19 cellular contexts compared by ENCODE assay signal in genomic region chr18:27954226-27954625, GRCh38.
DNase-seq lines count a peak whose midpoint lies in the region; ATAC-seq, FAIRE-seq and TF ChIP-seq lines count a peak whose summit lies in the region.
"Had no signal": no experiment of that assay in that cellular context is flagged by ENCODE, and none has a peak within 500 bp of the region (broad histone marks: within the 10 kb centered on the region; RNA-seq: fewer than 3 reads in every experiment).

No MANE protein-coding gene starts in this region.

- 93% methylated on average over 3 of the region's 3 CpGs for WGBS in mammary epithelial cell (ENCODE audit: low coverage, missing lambda C conversion rate)
- WGBS in HepG2 (ENCODE audit: low lambda C conversion rate): 100% methylated on average over 3 of the region's 3 CpGs

- BruUV-seq in mammary epithelial cell (replicated peaks; lab: Mats Ljungman, UMichigan) (no TSS peak), HepG2 (replicated peaks; lab: Mats Ljungman, UMichigan) (no TSS peak)

- POLR2A ChIA-PET in HepG2 (lab: Yijun Ruan, JAX): no interaction called here

- no peaks in the 10 kb centered on the region for H3K9me3 ChIP-seq in mammary epithelial cell (replicated peaks; ENCODE audit: insufficient read depth, low read length)
- H3K9me3 ChIP-seq in left lung: no peaks in the 10 kb centered on the region
- H3K9me3 ChIP-seq in T-helper 17 cell (ENCODE audit: control insufficient read depth, low read length, poor library complexity, severe bottlenecking): no peaks in the 10 kb centered on the region
- no peaks in the 10 kb centered on the region for H3K9me3 ChIP-seq in HepG2 (ENCODE audit: low read length)
- H3K9me3 ChIP-seq: psoas muscle, vagina had no signal

- in situ Hi-C loops in mammary epithelial cell (cut with MboI; ENCODE audit: low sequenced_read_pairs in 2 of 2): no loop called here
- in situ Hi-C loops in HepG2 (cut with HindIII; ENCODE audit: extremely low pct_ligation_motif_present, low pct_unique_long_range_greater_than_20kb): no loop called here

- dilution Hi-C loops in mammary epithelial cell (cut with HindIII; ENCODE audit: low sequenced_read_pairs): no loop called here

- no peaks in the 10 kb centered on the region for H3K27me3 ChIP-seq in mammary epithelial cell (ENCODE audit: insufficient read depth, low read length)
- H3K27me3 ChIP-seq in left lung: no peaks in the 10 kb centered on the region
- H3K27me3 ChIP-seq in HepG2 (ENCODE audit: control insufficient read depth in 1 of 2, insufficient read depth in 2 of 2, low read length in 2 of 2): no peaks in the 10 kb centered on the region
- H3K27me3 ChIP-seq: foreskin keratinocyte, vagina had no signal

- no peaks in the 10 kb centered on the region for H3K36me3 ChIP-seq in mammary epithelial cell (ENCODE audit: insufficient read depth, low read length)
- no peaks in the 10 kb centered on the region for H3K36me3 ChIP-seq in left lung
- H3K36me3 ChIP-seq in HepG2 (replicated peaks in 1 of 2; ENCODE audit: control insufficient read depth in 1 of 2, insufficient read depth in 2 of 2, low read length in 2 of 2): peaks cover 6 to 9% of the 10 kb centered on the region in 2 experiments; a peak in 3 of 5 replicates
- H3K36me3 ChIP-seq: vagina had no signal

- DNase-seq in AG20443 (ENCODE audit: low spot score): peak; percentile 11
- peak; percentile 79 for DNase-seq in MV-4-11 (lab: John Stamatoyannopoulos, UW)
- peak; percentile 45 for DNase-seq in mammary epithelial cell
- DNase-seq in left lung: no peak
- no peak for DNase-seq in stimulated activated naive CD8-positive, alpha-beta T cell treated with anti-CD3 and anti-CD28 coated beads, Interleukin-15, Interleukin-2, amounts not matched to agents 100 U/mL and 50 U/mL, for 24 hours
- no peak for DNase-seq in GM19238 (ENCODE audit: insufficient read length, low spot score)
- no peak for DNase-seq in T-helper 17 cell
- DNase-seq in HepG2 (ENCODE audit: low spot score): no peak
- DNase-seq: activated CD4-positive, alpha-beta memory T cell treated with anti-CD3 and anti-CD28 coated beads, Interleukin-2, amount 10 ng/mL, durations not matched to agents 7 days and 5 days; activated gamma-delta T cell; DMS153; foreskin keratinocyte; NCI-H345; psoas muscle; T-helper 9 cell had no signal

- H3K27ac ChIP-seq in mammary epithelial cell (ENCODE audit: insufficient read depth, low read depth, low read length) (no peak overlapping the region), left lung (no peak overlapping the region), HepG2 (ENCODE audit: extremely low read length, insufficient read depth, low read length) (no peak overlapping the region)
- H3K27ac ChIP-seq: foreskin keratinocyte, psoas muscle, RWPE1, vagina had no signal

- FAIRE-seq in HepG2 (lab: Jason Lieb, UNC): no peak
- FAIRE-seq: colon, GM12891 had no signal

- no peak overlapping the region for H2AFZ ChIP-seq in mammary epithelial cell (ENCODE audit: low read depth, low read length)
- H2AFZ ChIP-seq in HepG2 (ENCODE audit: low read length): no peak overlapping the region

- TF ChIP-seq RAD21 in HepG2 (CRISPR knock-in tag; IDR thresholded peaks at IDR 0.05): no peak

- no peak overlapping the region for H3K27ac Mint-ChIP-seq in T-helper 17 cell
- H3K27ac Mint-ChIP-seq: activated CD4-positive, alpha-beta memory T cell treated with anti-CD3 and anti-CD28 coated beads, Interleukin-2, amount 10 ng/mL, durations not matched to agents 7 days and 5 days had no signal

- no peak for TF ChIP-seq EP300 in HepG2 (IDR thresholded peaks at IDR 0.05; ENCODE audit: low read depth in 2 of 2, low read length in 2 of 2)
- no peak for TF ChIP-seq EP300 in HepG2 (CRISPR knock-in tag; IDR thresholded peaks at IDR 0.05; ENCODE audit: borderline replicate concordance)

- no peak overlapping the region for H3K4me3 Mint-ChIP-seq in T-helper 17 cell
- H3K4me3 Mint-ChIP-seq: activated CD4-positive, alpha-beta memory T cell treated with anti-CD3 and anti-CD28 coated beads, Interleukin-2, amount 10 ng/mL, durations not matched to agents 7 days and 5 days had no signal

- H4K20me1 ChIP-seq in mammary epithelial cell (ENCODE audit: insufficient read depth, low read length): no peaks in the 10 kb centered on the region
- no peaks in the 10 kb centered on the region for H4K20me1 ChIP-seq in HepG2 (ENCODE audit: insufficient read depth, low read length)

- ATAC-seq in left lung: peak; percentile 42
- ATAC-seq in stimulated activated naive CD8-positive, alpha-beta T cell treated with anti-CD3 and anti-CD28 coated beads, Interleukin-15, Interleukin-2, amounts not matched to agents 100 U/mL and 50 U/mL, for 24 hours: no peak
- ATAC-seq in T-helper 17 cell: no peak
- ATAC-seq in HepG2: no peak
- ATAC-seq: foreskin keratinocyte, psoas muscle had no signal

- no peak for TF ChIP-seq POLR2A in HepG2 (IDR thresholded peaks at IDR 0.05; ENCODE audit: insufficient read depth in 1 of 2, low read depth in 2 of 2, low read length in 2 of 2)

- H3K4me1 ChIP-seq in mammary epithelial cell (ENCODE audit: insufficient read depth, low read length): no peaks in the 10 kb centered on the region
- no peaks in the 10 kb centered on the region for H3K4me1 ChIP-seq in left lung
- no peaks in the 10 kb centered on the region for H3K4me1 ChIP-seq in HepG2 (ENCODE audit: insufficient read depth, low read length)
- H3K4me1 ChIP-seq: foreskin keratinocyte, psoas muscle, vagina had no signal

- H3K4me2 ChIP-seq in mammary epithelial cell (ENCODE audit: insufficient read depth, low read depth, low read length) (no peak overlapping the region), HepG2 (ENCODE audit: low read depth, low read length) (no peak overlapping the region)

- no peaks in the 10 kb centered on the region for H3K27me3 Mint-ChIP-seq in T-helper 17 cell
- H3K27me3 Mint-ChIP-seq: activated CD4-positive, alpha-beta memory T cell treated with anti-CD3 and anti-CD28 coated beads, Interleukin-2, amount 10 ng/mL, durations not matched to agents 7 days and 5 days had no signal

- no peaks in the 10 kb centered on the region for H3K79me2 ChIP-seq in mammary epithelial cell (ENCODE audit: insufficient read depth, low read length)
- no peaks in the 10 kb centered on the region for H3K79me2 ChIP-seq in HepG2 (ENCODE audit: insufficient read depth, low read length)

- H3K4me3 ChIP-seq in mammary epithelial cell (replicated peaks in 1 of 3; ENCODE audit: insufficient read depth in 1 of 3, low read depth in 2 of 3, low read length in 3 of 3) (no peak overlapping the region), left lung (no peak overlapping the region), HepG2 (replicated peaks in 1 of 3; ENCODE audit: insufficient read depth in 1 of 3, low read depth in 2 of 3, low read length in 3 of 3) (no peak overlapping the region)
- H3K4me3 ChIP-seq: psoas muscle, vagina had no signal

- no peak overlapping the region for H3K9ac ChIP-seq in mammary epithelial cell (ENCODE audit: insufficient read depth, low read length)
- H3K9ac ChIP-seq in HepG2 (ENCODE audit: insufficient read depth, low read depth, low read length): no peak overlapping the region

- CTCF ChIA-PET in mammary epithelial cell (lab: Charles Lee; ENCODE audit: low non-redundant PET) (interaction anchor here (0.6 kb wide), 1 partner anchor 345 kb away, joined by 4 read pairs; no protein-coding TSS in a partner anchor), HepG2 (lab: Yijun Ruan, JAX; ENCODE audit: low intra/inter-chr PET ratio, low total read pairs) (no interaction called here)

- intact Hi-C loops in mammary epithelial cell (cut with micrococcal nuclease): no loop called here
- intact Hi-C loops in left lung (cut with DNase I): no loop called here
- intact Hi-C loops in HepG2 (cut with micrococcal nuclease; ENCODE audit: unreplicated experiment): no loop called here

- TF ChIP-seq CTCF in mammary epithelial cell (conservative IDR thresholded peaks at IDR 0.05 in 1 of 2, IDR thresholded peaks at IDR 0.05 in 1 of 2; ENCODE audit: extremely low read depth in 1 of 2, insufficient read depth in 1 of 2, low read depth in 1 of 2, low read length in 2 of 2) (no peak), left lung (IDR thresholded peaks at IDR 0.05) (no peak), HepG2 (CRISPR knock-in tag; IDR thresholded peaks at IDR 0.05) (no peak)

- H3K4me1 Mint-ChIP-seq in T-helper 17 cell: no peaks in the 10 kb centered on the region
- H3K4me1 Mint-ChIP-seq: activated CD4-positive, alpha-beta memory T cell treated with anti-CD3 and anti-CD28 coated beads, Interleukin-2, amount 10 ng/mL, durations not matched to agents 7 days and 5 days had no signal

- no peaks in the 10 kb centered on the region for H3K36me3 Mint-ChIP-seq in T-helper 17 cell (ENCODE audit: low read depth)

TF ChIP-seq in HepG2, 621 proteins besides CTCF, POLR2A, EP300 and RAD21 (continues in another document):
- TF ChIP-seq ZNF331 (CRISPR knock-in tag; IDR thresholded peaks at IDR 0.05): no peak
- TF ChIP-seq ZMAT3 (CRISPR knock-in tag; conservative IDR thresholded peaks at IDR 0.05): no peak
- no peak for TF ChIP-seq ZFAT (CRISPR knock-in tag; conservative IDR thresholded peaks at IDR 0.05)
- no peak for TF ChIP-seq FOXA1 (IDR thresholded peaks at IDR 0.05)
- no peak for TF ChIP-seq FOXA1 (CRISPR knock-in tag; IDR thresholded peaks at IDR 0.05)
- no peak for TF ChIP-seq ATF3 (CRISPR knock-in tag; IDR thresholded peaks at IDR 0.05)
- TF ChIP-seq ZNF891 (CRISPR knock-in tag; IDR thresholded peaks at IDR 0.05): no peak
- TF ChIP-seq ZBTB46 (CRISPR knock-in tag; IDR thresholded peaks at IDR 0.05; ENCODE audit: borderline replicate concordance): no peak
- TF ChIP-seq ZBTB3 (CRISPR knock-in tag; IDR thresholded peaks at IDR 0.05; ENCODE audit: borderline replicate concordance, low read depth): no peak
- TF ChIP-seq SNRNP70 (IDR thresholded peaks at IDR 0.05; ENCODE audit: low read depth, low read length): no peak
- no peak for TF ChIP-seq ZNF143 (CRISPR knock-in tag; IDR thresholded peaks at IDR 0.05)

Comparison
In these comparisons a context has a peak if more than half of its experiments do, and no peak if none do; other contexts are left out.
1. DNase-seq: peak in AG20443 (single experiment), MV-4-11 (single experiment) and mammary epithelial cell (single experiment); none in left lung (0 of 2), stimulated activated naive CD8-positive, alpha-beta T cell treated with anti-CD3 and anti-CD28 coated beads, Interleukin-15, Interleukin-2, amounts not matched to agents 100 U/mL and 50 U/mL, for 24 hours (single experiment), GM19238 (single experiment), T-helper 17 cell (0 of 3) and HepG2 (single experiment).